1 cellular context compared by ENCODE assay signal in genomic region chr9:137764171-137764671, GRCh38.
TF ChIP-seq lines count a peak whose summit lies in the region.

No MANE protein-coding gene starts in this region.

TF ChIP-seq in WTC11, 78 proteins besides CTCF, POLR2A, EP300 and RAD21 (continued from another document):
- TF ChIP-seq E2F1 (CRISPR knock-in tag; IDR thresholded peaks at IDR 0.05) (no peak), FOXK1 (CRISPR knock-in tag; IDR thresholded peaks at IDR 0.05) (no peak)
